ENCODE assay signal across 10 cellular contexts in the genomic region with DNA sequence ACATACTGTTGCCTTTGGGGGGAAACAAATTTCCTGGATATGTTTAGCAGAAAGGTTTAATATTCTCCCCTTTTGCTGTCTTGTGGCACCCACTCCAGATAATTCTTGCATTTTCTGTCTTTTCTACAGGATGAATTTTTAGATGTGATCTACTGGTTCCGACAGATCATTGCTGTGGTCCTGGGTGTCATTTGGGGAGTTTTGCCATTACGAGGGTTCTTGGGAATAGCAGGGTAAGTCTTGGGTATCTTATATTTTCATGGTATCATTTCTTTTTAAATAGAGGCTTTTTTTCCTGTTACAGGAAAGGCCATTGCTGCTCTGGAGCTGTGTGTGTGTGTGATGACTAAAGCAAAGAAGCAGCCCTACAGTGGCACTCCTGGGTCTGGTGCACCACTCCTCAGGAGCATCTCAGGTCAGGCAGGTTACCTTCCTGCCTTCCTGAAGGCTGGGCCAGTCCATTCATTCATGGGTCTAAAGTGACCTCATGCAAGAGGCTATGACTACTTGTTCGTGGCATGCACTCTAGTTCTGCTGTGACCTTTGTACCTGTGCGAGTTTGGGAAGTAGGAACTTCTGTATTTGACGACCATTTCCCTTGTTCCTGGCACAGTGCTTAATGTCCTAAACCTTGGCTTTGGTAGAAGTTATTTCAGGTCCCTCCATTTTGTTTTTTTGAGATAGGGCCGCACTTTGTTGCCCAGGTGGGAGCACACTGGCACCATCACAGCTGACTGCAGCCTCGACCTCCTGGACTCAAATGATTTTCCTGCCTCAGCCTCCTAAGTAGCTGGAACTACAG. TPM values are rescaled to one million over a fixed set of nuclear protein-coding genes. Genes with fewer than 3 reads are reported as not detected.
DNase-seq lines count a peak whose midpoint lies in the region; ATAC-seq and TF ChIP-seq lines count a peak whose summit lies in the region.
"Had no signal": no experiment of that assay in that cellular context is flagged by ENCODE, and none has a peak within 500 bp of the region (broad histone marks: within the 10 kb centered on the region; RNA-seq: fewer than 3 reads in every experiment).

No MANE protein-coding gene starts in this region.

- peak overlapping the region; percentile 76 for H3K27ac Mint-ChIP-seq in activated CD4-positive, alpha-beta T cell treated with anti-CD3 and anti-CD28 coated beads, Interleukin-2, amount 10 ng/mL, durations not matched to agents 7 days and 5 days
- H3K27ac Mint-ChIP-seq in glutamatergic neuron (ENCODE audit: unreplicated experiment) = no peak overlapping the region
- H3K27ac Mint-ChIP-seq in stimulated activated naive B cell treated with anti-CD40 and anti-IgM and Interleukin-4, amounts not matched to agents 10 μg/mL and 1 μg/mL and 100 μg/mL, for 72 hours = peak overlapping the region; percentile 37

- peaks cover 46% of the 10 kb centered on the region for H3K36me3 Mint-ChIP-seq in activated CD4-positive, alpha-beta T cell treated with anti-CD3 and anti-CD28 coated beads, Interleukin-2, amount 10 ng/mL, durations not matched to agents 7 days and 5 days (ENCODE audit: low read depth)
- H3K36me3 Mint-ChIP-seq in glutamatergic neuron (ENCODE audit: unreplicated experiment) = no peaks in the 10 kb centered on the region
- H3K36me3 Mint-ChIP-seq in stimulated activated naive B cell treated with anti-CD40 and anti-IgM and Interleukin-4, amounts not matched to agents 10 μg/mL and 1 μg/mL and 100 μg/mL, for 72 hours = peaks cover 14 to 29% of the 10 kb centered on the region in 2 donors

- TF ChIP-seq CTCF in RWPE2 (IDR thresholded peaks at IDR 0.05; ENCODE audit: poor library complexity, severe bottlenecking) (no peak), glutamatergic neuron (IDR thresholded peaks at IDR 0.05; ENCODE audit: partially characterized antibody, unreplicated experiment) (no peak)

- peak overlapping the region; percentile 95 for H3K4me3 Mint-ChIP-seq in activated CD4-positive, alpha-beta T cell treated with anti-CD3 and anti-CD28 coated beads, Interleukin-2, amount 10 ng/mL, durations not matched to agents 7 days and 5 days
- H3K4me3 Mint-ChIP-seq in glutamatergic neuron (ENCODE audit: unreplicated experiment) = peak overlapping the region; percentile 38
- peak overlapping the region; percentile 99 to 100 for H3K4me3 Mint-ChIP-seq in stimulated activated naive B cell treated with anti-CD40 and anti-IgM and Interleukin-4, amounts not matched to agents 10 μg/mL and 1 μg/mL and 100 μg/mL, for 72 hours

- peaks cover 56% of the 10 kb centered on the region for H3K36me3 ChIP-seq in RWPE2 (ENCODE audit: low read depth)

- no peaks in the 10 kb centered on the region for H3K27me3 ChIP-seq in RWPE2 (ENCODE audit: insufficient read depth, poor library complexity, severe bottlenecking)

- H3K4me1 ChIP-seq in RWPE2 (ENCODE audit: insufficient read depth, poor library complexity, severe bottlenecking) = peaks cover 14% of the 10 kb centered on the region

- peak overlapping the region; percentile 51 for H3K27ac ChIP-seq in RWPE2 (ENCODE audit: poor library complexity, severe bottlenecking)

- no peaks in the 10 kb centered on the region for H3K9me3 ChIP-seq in RWPE2 (ENCODE audit: severe bottlenecking)

- intact Hi-C loops in left cardiac atrium (cut with DNase I) = no loop called here

- no peak for ATAC-seq in RWPE2 (ENCODE audit: low read depth)
- no peak for ATAC-seq in stimulated activated naive B cell treated with anti-CD40 and anti-IgM and Interleukin-4, amounts not matched to agents 10 μg/mL and 1 μg/mL and 100 μg/mL, for 72 hours (replicated peaks)
- no peak for ATAC-seq in left cardiac atrium
- no peak for ATAC-seq in GM18873 (IDR thresholded peaks at IDR 0.05; ENCODE audit: low FRiP score, unreplicated experiment)

- no peak overlapping the region for H3K4me3 ChIP-seq in RWPE2 (ENCODE audit: severe bottlenecking)

- no peak for DNase-seq in activated CD4-positive, alpha-beta T cell treated with anti-CD3 and anti-CD28 coated beads, Interleukin-2, amount 10 ng/mL, durations not matched to agents 7 days and 5 days
- no peak for DNase-seq in activated CD4-positive, alpha-beta T cell treated with anti-CD3 and anti-CD28 coated beads for 48 hours
- no peak for DNase-seq in RWPE2 (ENCODE audit: low spot score)
- DNase-seq in glutamatergic neuron = no peak
- no peak for DNase-seq in stimulated activated naive B cell treated with anti-CD40 and anti-IgM and Interleukin-4, amounts not matched to agents 10 μg/mL and 1 μg/mL and 100 μg/mL, for 72 hours
- DNase-seq in SKM-1 (lab: John Stamatoyannopoulos, UW; ENCODE audit: unreplicated experiment) = no peak
- no peak for DNase-seq in left cardiac atrium
- DNase-seq: central memory CD4-positive, alpha-beta T cell had no signal

- CTCF ChIA-PET in activated CD4-positive, alpha-beta T cell treated with anti-CD3 and anti-CD28 coated beads, Interleukin-2, amount 10 ng/mL, durations not matched to agents 7 days and 5 days (lab: Charles Lee) = interaction anchor here (0.6 to 1.1 kb wide), 2 partner anchors 37 to 147 kb away, joined by 4 read pairs; no protein-coding TSS in a partner anchor

- POLR2A ChIA-PET in activated CD4-positive, alpha-beta T cell treated with anti-CD3 and anti-CD28 coated beads, Interleukin-2, amount 10 ng/mL, durations not matched to agents 7 days and 5 days (lab: Charles Lee) = no interaction called here

- H3K27me3 Mint-ChIP-seq in activated CD4-positive, alpha-beta T cell treated with anti-CD3 and anti-CD28 coated beads, Interleukin-2, amount 10 ng/mL, durations not matched to agents 7 days and 5 days = no peaks in the 10 kb centered on the region
- peaks cover 2% of the 10 kb centered on the region for H3K27me3 Mint-ChIP-seq in glutamatergic neuron (ENCODE audit: unreplicated experiment)
- H3K27me3 Mint-ChIP-seq in stimulated activated naive B cell treated with anti-CD40 and anti-IgM and Interleukin-4, amounts not matched to agents 10 μg/mL and 1 μg/mL and 100 μg/mL, for 72 hours = no peaks in the 10 kb centered on the region

- peaks cover 33% of the 10 kb centered on the region for H3K4me1 Mint-ChIP-seq in activated CD4-positive, alpha-beta T cell treated with anti-CD3 and anti-CD28 coated beads, Interleukin-2, amount 10 ng/mL, durations not matched to agents 7 days and 5 days
- H3K4me1 Mint-ChIP-seq in glutamatergic neuron (ENCODE audit: low read depth, unreplicated experiment) = peaks cover 2% of the 10 kb centered on the region
- H3K4me1 Mint-ChIP-seq in stimulated activated naive B cell treated with anti-CD40 and anti-IgM and Interleukin-4, amounts not matched to agents 10 μg/mL and 1 μg/mL and 100 μg/mL, for 72 hours = peaks cover 20 to 35% of the 10 kb centered on the region in 2 donors

- H3K9me3 Mint-ChIP-seq in activated CD4-positive, alpha-beta T cell treated with anti-CD3 and anti-CD28 coated beads, Interleukin-2, amount 10 ng/mL, durations not matched to agents 7 days and 5 days = no peaks in the 10 kb centered on the region
- peaks cover 2% of the 10 kb centered on the region for H3K9me3 Mint-ChIP-seq in glutamatergic neuron (ENCODE audit: unreplicated experiment)
- no peaks in the 10 kb centered on the region for H3K9me3 Mint-ChIP-seq in stimulated activated naive B cell treated with anti-CD40 and anti-IgM and Interleukin-4, amounts not matched to agents 10 μg/mL and 1 μg/mL and 100 μg/mL, for 72 hours

RNA-seq across cellular contexts. Expression of a gene that starts 2.2 kb away (rescaled TPM):
- total RNA-seq in activated CD4-positive, alpha-beta T cell treated with anti-CD3 and anti-CD28 coated beads, Interleukin-2, amount 10 ng/mL, durations not matched to agents 7 days and 5 days = 10 to 100 TPM; 87.9 to 97.0 TPM
- 48.9 TPM for total RNA-seq in glutamatergic neuron (ENCODE audit: unreplicated experiment)
- total RNA-seq in left cardiac atrium = 10 to 100 TPM; 61.6 to 64.2 TPM

RNA-seq across cellular contexts. Expression of a gene that starts 34.4 kb away (rescaled TPM):
- total RNA-seq in activated CD4-positive, alpha-beta T cell treated with anti-CD3 and anti-CD28 coated beads, Interleukin-2, amount 10 ng/mL, durations not matched to agents 7 days and 5 days = 10 to 100 TPM; 24.1 to 26.0 TPM
- total RNA-seq in glutamatergic neuron (ENCODE audit: unreplicated experiment) (10.1 TPM), left cardiac atrium (1 to 10 TPM; 6.4 to 8.8 TPM)

RNA-seq across cellular contexts. Expression of a gene that starts 38.2 kb away (rescaled TPM):
- total RNA-seq in activated CD4-positive, alpha-beta T cell treated with anti-CD3 and anti-CD28 coated beads, Interleukin-2, amount 10 ng/mL, durations not matched to agents 7 days and 5 days = 10 to 100 TPM; 87.3 to 92.7 TPM
- total RNA-seq in glutamatergic neuron (ENCODE audit: unreplicated experiment) (not detected), left cardiac atrium (under 1 TPM; 0.37 to 0.56 TPM)
- total RNA-seq: HT1080 had no signal

Comparison
In these comparisons a context has a peak if more than half of its experiments do, and no peak if none do; other contexts are left out.
1. H3K4me3 Mint-ChIP-seq: peak in every context shown above with its lines; median percentile 100 in stimulated activated naive B cell treated with anti-CD40 and anti-IgM and Interleukin-4, amounts not matched to agents 10 μg/mL and 1 μg/mL and 100 μg/mL, for 72 hours; 95 in activated CD4-positive, alpha-beta T cell treated with anti-CD3 and anti-CD28 coated beads, Interleukin-2, amount 10 ng/mL, durations not matched to agents 7 days and 5 days; 38 in glutamatergic neuron.
2. RNA of a gene that starts 38.2 kb away (total RNA-seq): 87.3 to 92.7 TPM in activated CD4-positive, alpha-beta T cell treated with anti-CD3 and anti-CD28 coated beads, Interleukin-2, amount 10 ng/mL, durations not matched to agents 7 days and 5 days; 0.37 to 0.56 TPM in left cardiac atrium and not detected in glutamatergic neuron (single experiment); every median in the first group is over 10 times any median in the second.